13 cellular contexts compared by ENCODE assay signal in the genomic region with DNA sequence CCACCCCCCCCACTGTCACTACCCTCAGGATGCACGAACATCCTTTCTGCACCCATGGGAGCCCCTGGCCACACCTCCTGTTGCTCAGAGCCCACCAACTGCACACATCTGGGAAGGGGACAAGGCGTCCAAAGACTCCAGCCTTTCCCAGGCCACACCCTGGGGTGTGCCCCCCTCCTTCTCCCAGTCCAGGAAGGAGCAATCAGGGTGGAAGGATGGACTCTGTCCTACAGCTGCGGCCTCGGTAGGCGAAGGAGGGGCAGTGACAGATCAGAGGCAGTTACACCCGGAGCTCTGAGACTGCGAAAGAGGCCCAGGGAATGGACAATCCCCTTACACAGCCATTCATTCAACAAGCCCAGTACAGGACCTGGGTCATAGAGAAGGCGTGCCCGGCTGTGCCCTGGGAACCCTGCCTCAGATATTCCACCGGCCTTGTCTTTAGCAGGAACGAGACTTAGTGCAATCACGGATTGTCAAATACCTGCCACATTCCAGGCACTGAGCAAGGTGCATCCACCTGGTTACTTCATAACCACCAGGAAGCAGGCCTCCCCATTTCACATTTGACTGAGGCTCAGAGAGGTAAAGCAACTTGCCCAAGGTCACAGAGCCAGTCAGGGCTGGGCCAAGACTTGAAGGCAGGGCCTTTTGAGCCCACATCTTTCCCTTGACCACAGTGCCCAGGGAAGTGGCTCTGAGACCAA. TPM values are rescaled to one million over a fixed set of nuclear protein-coding genes. Genes with fewer than 3 reads are reported as not detected.
A peak's percentile ranks its signal among the peaks of the same experiment; 100 is the strongest.
DNase-seq lines count a peak whose midpoint lies in the region; ATAC-seq and TF ChIP-seq lines count a peak whose summit lies in the region.
"Had no signal": no experiment of that assay in that cellular context is flagged by ENCODE, and none has a peak within 500 bp of the region (broad histone marks: within the 10 kb centered on the region; RNA-seq: fewer than 3 reads in every experiment).

No MANE protein-coding gene starts in this region.

- CTCF ChIA-PET in Calu3 (lab: Charles Lee) = no interaction called here

- H3K36me3 Mint-ChIP-seq in Calu3 (ENCODE audit: insufficient read depth, unreplicated experiment) = peaks cover 73% of the 10 kb centered on the region
- H3K36me3 Mint-ChIP-seq: brain had no signal

- peak overlapping the region in 1 of 3 donors; percentile 35 for H3K4me3 ChIP-seq in skeletal muscle tissue (ENCODE audit: low read length in 3 of 3)

- H3K9me3 ChIP-seq in skeletal muscle tissue (ENCODE audit: control insufficient read depth in 3 of 3, low read length in 3 of 3) = no peaks in the 10 kb centered on the region

- peak overlapping the region; percentile 19 for H3K27ac ChIP-seq in cingulate gyrus (ENCODE audit: low read depth, low read length)
- peak overlapping the region; percentile 75 for H3K27ac ChIP-seq in skeletal muscle tissue (ENCODE audit: low read depth, low read length)

- H3K4me3 Mint-ChIP-seq in Calu3 (ENCODE audit: low read depth, unreplicated experiment) = no peak overlapping the region
- H3K4me3 Mint-ChIP-seq: brain; naive thymus-derived CD4-positive, alpha-beta T cell had no signal

- BruUV-seq in Calu3 (replicated peaks; lab: Mats Ljungman, UMichigan) = no TSS peak

- peaks cover 0 to 4% (median 0%) of the 10 kb centered on the region in 3 donors for H3K36me3 ChIP-seq in skeletal muscle tissue (ENCODE audit: control insufficient read depth in 3 of 3, insufficient read depth in 3 of 3, low read length in 3 of 3)

- H3K27ac Mint-ChIP-seq in Calu3 (ENCODE audit: unreplicated experiment) = no peak overlapping the region
- H3K27ac Mint-ChIP-seq: naive thymus-derived CD4-positive, alpha-beta T cell had no signal

- intact Hi-C loops in Calu3 (cut with micrococcal nuclease; ENCODE audit: unreplicated experiment) = no loop called here
- intact Hi-C loops in left colon (cut with DNase I, micrococcal nuclease) = no loop called here

- H3K27me3 ChIP-seq in skeletal muscle tissue (ENCODE audit: control insufficient read depth in 3 of 3, insufficient read depth in 3 of 3, low read length in 3 of 3) = no peaks in the 10 kb centered on the region

- no peaks in the 10 kb centered on the region for H3K9me3 Mint-ChIP-seq in Calu3 (ENCODE audit: low read depth, unreplicated experiment)
- H3K9me3 Mint-ChIP-seq: brain; naive thymus-derived CD4-positive, alpha-beta T cell had no signal

- H3K4me1 Mint-ChIP-seq in Calu3 (ENCODE audit: low read depth, unreplicated experiment) = peaks cover 61% of the 10 kb centered on the region

- H3K27me3 Mint-ChIP-seq in Calu3 (ENCODE audit: unreplicated experiment) = no peaks in the 10 kb centered on the region
- H3K27me3 Mint-ChIP-seq: brain had no signal

- TF ChIP-seq CTCF in Calu3 (IDR thresholded peaks at IDR 0.05; ENCODE audit: unreplicated experiment) = no peak

- DNase-seq in Calu3 = peak; percentile 41
- DNase-seq in left colon = peak; percentile 89 to 96
- DNase-seq in mesenteric fat pad (ENCODE audit: low spot score) = no peak
- DNase-seq in NCI-H526 treated with DMSO at 0.1 percent for 48 hours (lab: John Stamatoyannopoulos, UW) = no peak
- DNase-seq: activated CD8-positive, alpha-beta memory T cell treated with anti-CD3 and anti-CD28 coated beads, Interleukin-2, amount 50 U/mL, for 48 hours; C1 segment of cervical spinal cord; naive thymus-derived CD4-positive, alpha-beta T cell; stimulated activated CD4-positive, alpha-beta T cell treated with anti-CD3 and anti-CD28 coated beads, Interleukin-2, amount 100 ng/mL, for 24 hours had no signal

- ATAC-seq in left colon (peak; percentile 86), GM21381 (IDR thresholded peaks at IDR 0.05; ENCODE audit: unreplicated experiment) (no peak), HG03280 (IDR thresholded peaks at IDR 0.05; ENCODE audit: unreplicated experiment) (no peak)
- ATAC-seq: naive thymus-derived CD4-positive, alpha-beta T cell had no signal

- H3K4me1 ChIP-seq in skeletal muscle tissue (ENCODE audit: control insufficient read depth in 3 of 3, insufficient read depth in 3 of 3, low read length in 3 of 3) = peaks cover 71 to 78% (median 73%) of the 10 kb centered on the region in 3 donors

- peak overlapping the region; percentile 3 to 60 (median 43) for H3K9ac ChIP-seq in skeletal muscle tissue (ENCODE audit: low read depth in 1 of 3, low read length in 3 of 3)

RNA-seq across cellular contexts. Expression of gene HSPG2, which starts 9.4 kb away (rescaled TPM):
- total RNA-seq in Calu3 (2022) (397 and 398 TPM in 2 replicates), left colon (100 to 1,000 TPM; 180 to 206 TPM), skeletal muscle tissue (152 TPM), mesenteric fat pad (543 TPM)

RNA-seq across cellular contexts. Expression of gene CELA3B, which starts 49.1 kb away (rescaled TPM):
- not detected in 2 replicates for total RNA-seq in Calu3 (2022)
- 1 to 10 TPM in 1 of 2 donors, under 1 TPM in 1; 0.76 to 2.0 TPM for total RNA-seq in left colon
- not detected for total RNA-seq in skeletal muscle tissue
- total RNA-seq in mesenteric fat pad = 0.90 TPM
- total RNA-seq: naive thymus-derived CD4-positive, alpha-beta T cell had no signal

Comparison
In these comparisons a context has a peak if more than half of its experiments do, and no peak if none do; other contexts are left out.
1. DNase-seq: peak in Calu3 (single experiment) and left colon (2 of 2); none in mesenteric fat pad (single experiment) and NCI-H526 treated with DMSO at 0.1 percent for 48 hours (single experiment).